ENCODE assay signal across 8 cellular contexts in the genomic region with DNA sequence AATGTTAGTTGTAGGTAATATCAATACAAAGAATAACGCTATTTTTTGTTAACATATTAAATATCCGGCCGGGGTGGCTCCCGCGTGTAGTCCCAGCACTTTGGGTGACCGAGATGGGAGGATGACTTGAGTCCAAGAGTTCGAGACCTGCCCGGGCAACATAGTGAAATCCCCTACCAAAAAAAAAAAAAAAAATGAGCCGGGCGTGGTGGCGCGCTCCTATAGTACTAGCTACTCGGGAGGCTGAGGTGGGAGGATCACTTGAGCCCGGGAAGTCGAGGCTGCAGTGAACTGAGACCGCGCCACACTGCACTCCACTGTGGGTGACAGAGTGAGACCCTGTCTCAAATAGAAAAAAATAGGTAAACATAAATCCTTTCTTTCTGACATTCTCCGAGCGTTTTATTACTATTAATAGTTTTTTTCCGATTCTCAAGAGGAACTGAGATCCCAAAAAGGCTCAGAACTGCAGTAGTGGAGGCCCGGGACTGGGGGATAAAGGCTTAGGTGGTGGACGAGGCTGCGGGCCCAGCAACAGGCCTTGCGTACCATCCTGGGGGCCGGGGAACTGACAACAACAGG. TPM values are rescaled to one million over a fixed set of nuclear protein-coding genes. Genes with fewer than 3 reads are reported as not detected.
DNase-seq lines count a peak whose midpoint lies in the region; ATAC-seq and TF ChIP-seq lines count a peak whose summit lies in the region.

No MANE protein-coding gene starts in this region.

- peaks cover 3% of the 10 kb centered on the region for H3K9me3 Mint-ChIP-seq in neural crest cell

- peaks cover 8% of the 10 kb centered on the region for H3K36me3 Mint-ChIP-seq in neural crest cell (ENCODE audit: low read depth)

- H4K20me1 ChIP-seq in BLaER1 (peaks cover 54% of the 10 kb centered on the region), Karpas-422 (ENCODE audit: insufficient read depth, low read depth, low read length) (peaks cover 3% of the 10 kb centered on the region; the same call in 1 of the 2 replicates)

- H3K27ac ChIP-seq in BLaER1 (peak overlapping the region; percentile 87), Karpas-422 (ENCODE audit: low read length) (peak overlapping the region; percentile 51; the same call in 1 of the 2 replicates), ectodermal cell (ENCODE audit: insufficient read depth, low read depth, low read length, poor library complexity, severe bottlenecking) (peak overlapping the region; percentile 64)

- DNase-seq in Karpas-422 = no peak
- no peak for DNase-seq in neural crest cell (ENCODE audit: low read depth, low spot score)
- DNase-seq in NCI-H2029 treated with DMSO at 0.1 percent for 48 hours (lab: John Stamatoyannopoulos, UW) = no peak

- no peaks in the 10 kb centered on the region for H3K27me3 ChIP-seq in BLaER1
- H3K27me3 ChIP-seq in Karpas-422 (ENCODE audit: low read length) = no peaks in the 10 kb centered on the region
- no peaks in the 10 kb centered on the region for H3K27me3 ChIP-seq in ectodermal cell (ENCODE audit: control insufficient read depth, insufficient read depth, low read length, poor library complexity, severe bottlenecking)

- 41 to 48% methylated on average over 24 to 25 of the region's 25 CpGs for WGBS in ectodermal cell, 2 experiments

- TF ChIP-seq CTCF in neural crest cell (conservative IDR thresholded peaks at IDR 0.05) = no peak

- H3K27me3 Mint-ChIP-seq in neural crest cell (ENCODE audit: low read depth) = peaks cover 2% of the 10 kb centered on the region

- H3K4me1 Mint-ChIP-seq in neural crest cell = peaks cover 23% of the 10 kb centered on the region

- H3K79me2 ChIP-seq in Karpas-422 (ENCODE audit: low read length) = peaks cover 61% of the 10 kb centered on the region

- H3K9me2 ChIP-seq in Karpas-422 (replicated peaks; ENCODE audit: insufficient read depth, low read length) = no peaks in the 10 kb centered on the region

- peak overlapping the region; percentile 93; the same call in 1 of the 2 replicates for H2AFZ ChIP-seq in Karpas-422 (ENCODE audit: low read length)

- no peak overlapping the region for H3K4me3 Mint-ChIP-seq in neural crest cell

- H3K9me3 ChIP-seq in BLaER1 = peaks cover 7% of the 10 kb centered on the region; the same call in 1 of the 2 replicates
- H3K9me3 ChIP-seq in Karpas-422 (ENCODE audit: low read length) = no peaks in the 10 kb centered on the region
- H3K9me3 ChIP-seq in ectodermal cell (ENCODE audit: control insufficient read depth, low read length) = no peaks in the 10 kb centered on the region

- H3K4me1 ChIP-seq in BLaER1 = peaks cover 67% of the 10 kb centered on the region
- H3K4me1 ChIP-seq in Karpas-422 (ENCODE audit: low read length) = peaks cover 31% of the 10 kb centered on the region
- peaks cover 13% of the 10 kb centered on the region for H3K4me1 ChIP-seq in ectodermal cell (ENCODE audit: control insufficient read depth, insufficient read depth, low read length)

- ATAC-seq in GM18498 (IDR thresholded peaks at IDR 0.05; ENCODE audit: unreplicated experiment) (no peak), HG02678 (IDR thresholded peaks at IDR 0.05; ENCODE audit: unreplicated experiment) (no peak), HG02884 (IDR thresholded peaks at IDR 0.05; ENCODE audit: unreplicated experiment) (no peak)

- peaks cover 20% of the 10 kb centered on the region for H3K36me3 ChIP-seq in BLaER1
- 0 out of 2 replicates have a peak, but pooled peaks cover 7% of the 10 kb centered on the region for H3K36me3 ChIP-seq in Karpas-422 (ENCODE audit: insufficient read depth, low read length)
- no peaks in the 10 kb centered on the region for H3K36me3 ChIP-seq in ectodermal cell (ENCODE audit: control insufficient read depth, insufficient read depth, low read length)

- H3K4me2 ChIP-seq in BLaER1 (peak overlapping the region; percentile 70), Karpas-422 (ENCODE audit: low read depth, low read length, poor library complexity, severe bottlenecking) (peak overlapping the region; percentile 74)

- peak overlapping the region; percentile 82 for H3K27ac Mint-ChIP-seq in neural crest cell (ENCODE audit: unreplicated experiment)

- H3K4me3 ChIP-seq in BLaER1 (peak overlapping the region; percentile 94), Karpas-422 (ENCODE audit: low read length) (peak overlapping the region; percentile 92), ectodermal cell (ENCODE audit: insufficient read depth, low read depth, low read length) (peak overlapping the region; percentile 93)

- H3K9ac ChIP-seq in BLaER1 (peak overlapping the region; percentile 91), Karpas-422 (ENCODE audit: low read length) (peak overlapping the region; percentile 97)

RNA-seq across cellular contexts. Expression of gene N4BP1, which starts 1.0 kb away (rescaled TPM):
- 11.1 and 33.5 TPM in 2 replicates for total RNA-seq in Karpas-422 (2014; rRNA removed; shearing (Covaris generic); ENCODE audit: low replicate concordance)
- polyA plus RNA-seq in ectodermal cell (2013, experiment 1 of 4) = 38.2 TPM
- polyA plus RNA-seq in ectodermal cell (2013, experiment 2 of 4) = 43.8 TPM
- polyA plus RNA-seq in ectodermal cell (2013, experiment 3 of 4) = 28.4 TPM
- 29.7 TPM for polyA plus RNA-seq in ectodermal cell (2013, experiment 4 of 4)
- 29.9 and 34.9 TPM in 2 replicates for total RNA-seq in neural crest cell
